9 cellular contexts compared by ENCODE assay signal in genomic region chr9:91771027-91771426, GRCh38.
DNase-seq lines count a peak whose midpoint lies in the region; ATAC-seq, FAIRE-seq and TF ChIP-seq lines count a peak whose summit lies in the region.
"Had no signal": no experiment of that assay in that cellular context is flagged by ENCODE, and none has a peak within 500 bp of the region (broad histone marks: within the 10 kb centered on the region; RNA-seq: fewer than 3 reads in every experiment).

No MANE protein-coding gene starts in this region.

- H3K4me1 ChIP-seq in kidney (ENCODE audit: control insufficient read depth in 1 of 2, insufficient read depth in 1 of 2, low read depth in 1 of 2, low read length in 2 of 2) = no peaks in the 10 kb centered on the region

- no peak overlapping the region for H3K27ac ChIP-seq in kidney (ENCODE audit: low read depth in 2 of 2, low read length in 2 of 2)
- H3K27ac ChIP-seq: BLaER1 treated with 17β-estradiol and CSF1 and Interleukin-3, amounts not matched to agents 10 nM and 100 nM had no signal

- peak; percentile 48 for ATAC-seq in Right ventricle myocardium superior (ENCODE audit: poor library complexity)
- ATAC-seq in HG02981 (IDR thresholded peaks at IDR 0.05; ENCODE audit: unreplicated experiment) = no peak
- ATAC-seq in GM19324 (IDR thresholded peaks at IDR 0.05; ENCODE audit: low FRiP score, unreplicated experiment) = no peak

- H3K9ac ChIP-seq in kidney (ENCODE audit: low read length in 2 of 2) = no peak overlapping the region
- H3K9ac ChIP-seq: BLaER1 treated with 17β-estradiol and CSF1 and Interleukin-3, amounts not matched to agents 10 nM and 100 nM had no signal

- no peak for FAIRE-seq in kidney (lab: Jason Lieb, UNC)

- H3K36me3 ChIP-seq in kidney (ENCODE audit: control insufficient read depth in 1 of 2, insufficient read depth in 2 of 2, low read length in 2 of 2) = no peaks in the 10 kb centered on the region
- H3K36me3 ChIP-seq: BLaER1 treated with 17β-estradiol and CSF1 and Interleukin-3, amounts not matched to agents 10 nM and 100 nM had no signal

- DNase-seq in Right ventricle myocardium superior (peak; percentile 50), cardiac septum (ENCODE audit: low spot score) (no peak), astrocyte of the hippocampus (ENCODE audit: low read depth, low spot score) (peak; percentile 88), kidney (peak; percentile 80), NCI-H2081 treated with DMSO at 0.1 percent for 48 hours (lab: John Stamatoyannopoulos, UW) (no peak), SW 1271 (lab: John Stamatoyannopoulos, UW) (no peak)

- intact Hi-C loops in Right ventricle myocardium superior (cut with DNase I) (no loop called here), cardiac septum (cut with DNase I) (no loop called here), kidney (cut with DNase I) (no loop called here)

- H3K9me3 ChIP-seq in kidney (ENCODE audit: control insufficient read depth in 1 of 2, low read length in 2 of 2) = no peaks in the 10 kb centered on the region

- no peak overlapping the region for H3K4me3 ChIP-seq in kidney (ENCODE audit: low read length in 2 of 2)
- H3K4me3 ChIP-seq: BLaER1 treated with 17β-estradiol and CSF1 and Interleukin-3, amounts not matched to agents 10 nM and 100 nM had no signal

- TF ChIP-seq CTCF in kidney (IDR thresholded peaks at IDR 0.05; ENCODE audit: borderline replicate concordance, extremely low read depth, insufficient read depth) = no peak

Comparison
In these comparisons a context has a peak if more than half of its experiments do, and no peak if none do; other contexts are left out.
1. DNase-seq: peak in Right ventricle myocardium superior (single experiment), astrocyte of the hippocampus (single experiment) and kidney (single experiment); none in cardiac septum (single experiment), NCI-H2081 treated with DMSO at 0.1 percent for 48 hours (single experiment) and SW 1271 (0 of 2).